In the genomic region with DNA sequence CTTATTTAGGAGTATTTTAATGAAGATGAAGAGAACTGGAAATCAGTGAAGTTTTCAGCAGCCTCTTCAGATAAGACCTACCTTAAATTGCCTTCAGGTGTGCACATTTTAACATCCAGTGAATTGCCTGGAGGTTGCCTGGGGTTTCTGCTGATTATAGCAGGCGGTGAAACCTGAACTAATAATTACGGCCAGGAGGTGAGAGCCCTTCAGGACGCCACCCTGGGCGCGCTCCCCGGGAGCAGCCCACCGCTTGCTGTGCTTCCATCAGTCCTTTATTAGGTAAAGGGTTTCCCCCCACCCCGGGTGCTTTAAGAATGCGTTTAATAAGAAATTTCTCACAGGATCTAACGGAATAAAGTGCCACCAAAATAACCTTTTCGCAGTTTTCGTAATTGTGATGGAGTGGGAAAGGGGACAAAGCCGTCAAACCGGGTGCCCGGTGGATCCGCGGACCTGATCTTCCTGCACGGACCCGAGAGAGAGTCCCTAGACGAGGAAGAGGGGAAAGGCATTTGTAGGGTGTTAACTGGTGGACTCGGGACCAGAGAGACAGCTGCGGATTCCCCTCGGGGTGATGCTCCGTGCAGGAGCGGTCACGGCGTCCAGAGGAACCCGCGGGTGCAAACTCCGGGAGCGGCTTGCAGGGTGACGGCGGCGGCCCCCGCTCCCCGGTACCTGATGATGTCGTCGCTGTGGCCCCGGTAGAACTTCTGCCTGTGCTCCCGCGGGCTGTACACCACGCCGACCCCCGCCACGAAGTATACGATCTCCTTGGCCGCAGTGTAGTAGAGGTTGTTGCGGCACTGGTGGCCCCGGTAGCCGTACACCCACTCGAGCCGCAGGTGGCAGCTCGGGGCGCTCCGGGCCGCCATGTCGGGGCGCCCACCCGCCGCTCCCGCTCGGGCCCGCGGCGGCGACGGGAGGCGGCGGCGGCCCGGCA, we compare ENCODE assay signal across 8 cellular contexts. TPM values are rescaled to one million over a fixed set of nuclear protein-coding genes. Genes with fewer than 3 reads are reported as not detected.
DNase-seq lines count a peak whose midpoint lies in the region; ATAC-seq, FAIRE-seq and TF ChIP-seq lines count a peak whose summit lies in the region.

No MANE protein-coding gene starts in this region.

- H3K4me3 Mint-ChIP-seq in activated naive CD8-positive, alpha-beta T cell treated with anti-CD3 and anti-CD28 coated beads, Interleukin-2, amount 50 U/mL, for 24 hours: peak overlapping the region; percentile 85

- no peak for TF ChIP-seq POLR2A in sigmoid colon (IDR thresholded peaks at IDR 0.05)

- intact Hi-C loops in sigmoid colon (cut with DNase I): loop anchor here (2.0 to 5.0 kb wide), 2 partner anchors 33 to 125 kb away; a partner anchor contains a TSS

- no peak for ATAC-seq in activated naive CD8-positive, alpha-beta T cell treated with anti-CD3 and anti-CD28 coated beads, Interleukin-2, amount 50 U/mL, for 24 hours
- ATAC-seq in HG02763 (IDR thresholded peaks at IDR 0.05; ENCODE audit: unreplicated experiment): no peak

- H3K4me3 ChIP-seq in sigmoid colon: peak overlapping the region; percentile 59 to 84 (median 72)

- H3K4me1 Mint-ChIP-seq in activated naive CD8-positive, alpha-beta T cell treated with anti-CD3 and anti-CD28 coated beads, Interleukin-2, amount 50 U/mL, for 24 hours: peaks cover 34% of the 10 kb centered on the region

- no peaks in the 10 kb centered on the region for H3K36me3 ChIP-seq in sigmoid colon

- H3K27me3 ChIP-seq in sigmoid colon: no peaks in the 10 kb centered on the region

- FAIRE-seq in HTR-8/SVneo (lab: Jason Lieb, UNC): no peak

- no peak for TF ChIP-seq EP300 in sigmoid colon (IDR thresholded peaks at IDR 0.05)

- WGBS in sigmoid colon, 2 donors: 1 to 2% methylated on average over 71 of the region's 71 CpGs

- peaks cover 2% of the 10 kb centered on the region for H3K36me3 Mint-ChIP-seq in activated naive CD8-positive, alpha-beta T cell treated with anti-CD3 and anti-CD28 coated beads, Interleukin-2, amount 50 U/mL, for 24 hours (ENCODE audit: low read depth)

- H3K4me1 ChIP-seq in sigmoid colon: peaks cover 0 to 23% (median 13%) of the 10 kb centered on the region in 4 donors

- H3K27ac ChIP-seq in sigmoid colon: peak overlapping the region; percentile 86 to 88 (median 88)

- peak; percentile 14 for DNase-seq in AG20443 (ENCODE audit: low spot score)
- DNase-seq in GM20000 (ENCODE audit: low spot score): peak; percentile 23
- peak; percentile 76 for DNase-seq in NCI-H345 (lab: John Stamatoyannopoulos, UW)
- peak; percentile 5 for DNase-seq in activated naive CD8-positive, alpha-beta T cell treated with anti-CD3 and anti-CD28 coated beads, Interleukin-2, amount 50 U/mL, for 24 hours
- DNase-seq in hypothalamus (lab: John Stamatoyannopoulos, UW): peak in 36 of 51 donors; percentile 5 to 60 (median 34)
- DNase-seq in sigmoid colon: peak; percentile 66
- no peak for DNase-seq in HTR-8/SVneo (ENCODE audit: insufficient read length, low spot score)

- H3K9me3 Mint-ChIP-seq in activated naive CD8-positive, alpha-beta T cell treated with anti-CD3 and anti-CD28 coated beads, Interleukin-2, amount 50 U/mL, for 24 hours: peaks cover 3% of the 10 kb centered on the region

- no peaks in the 10 kb centered on the region for H3K27me3 Mint-ChIP-seq in activated naive CD8-positive, alpha-beta T cell treated with anti-CD3 and anti-CD28 coated beads, Interleukin-2, amount 50 U/mL, for 24 hours

- H3K27ac Mint-ChIP-seq in activated naive CD8-positive, alpha-beta T cell treated with anti-CD3 and anti-CD28 coated beads, Interleukin-2, amount 50 U/mL, for 24 hours: peak overlapping the region; percentile 71

- TF ChIP-seq CTCF in GM20000 (IDR thresholded peaks at IDR 0.05; ENCODE audit: extremely low read depth, missing control alignments) (no peak), sigmoid colon (IDR thresholded peaks at IDR 0.05) (no peak)

- no peaks in the 10 kb centered on the region for H3K9me3 ChIP-seq in sigmoid colon

RNA-seq across cellular contexts. Expression of a gene that starts 0.9 kb away (rescaled TPM):
- total RNA-seq in sigmoid colon: 1 to 10 TPM; 2.5 to 6.1 (median 4.1) TPM
- polyA plus RNA-seq in sigmoid colon: under 1 TPM; under 0.01 to 0.69 (median 0.23) TPM

RNA-seq across cellular contexts. Expression of a gene that starts 32.6 kb away (rescaled TPM):
- total RNA-seq in sigmoid colon: 10 to 100 TPM; 17.3 to 35.5 (median 27.1) TPM
- polyA plus RNA-seq in sigmoid colon: 10 to 100 TPM in 2 of 3 donors, 1 to 10 TPM in 1; 8.0 to 13.2 (median 10.6) TPM
